Comparison of ENCODE assay signal across 12 cellular contexts in the genomic region with DNA sequence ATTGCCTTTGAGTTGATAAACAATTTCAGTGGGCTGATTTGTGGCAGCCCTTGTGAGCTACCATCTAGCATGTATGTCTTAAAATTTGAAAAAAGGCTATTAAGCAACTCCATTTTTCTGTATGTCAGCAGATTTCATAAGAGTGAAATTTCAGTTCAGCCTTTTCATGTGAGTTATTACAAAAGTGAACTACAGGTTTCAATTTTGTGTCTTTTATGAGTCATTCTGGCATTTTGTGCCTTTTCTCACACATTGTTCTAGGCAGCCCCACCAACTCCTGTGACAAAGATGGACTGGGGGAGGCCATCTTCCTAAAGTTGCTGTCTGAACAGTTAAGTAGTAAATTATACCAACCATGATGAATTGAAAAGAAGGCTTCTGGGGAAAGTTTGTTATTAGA. TPM values are rescaled to one million over a fixed set of nuclear protein-coding genes. Genes with fewer than 3 reads are reported as not detected.
DNase-seq lines count a peak whose midpoint lies in the region; ATAC-seq and TF ChIP-seq lines count a peak whose summit lies in the region.
"Had no signal": no experiment of that assay in that cellular context is flagged by ENCODE, and none has a peak within 500 bp of the region (broad histone marks: within the 10 kb centered on the region; RNA-seq: fewer than 3 reads in every experiment).

No MANE protein-coding gene starts in this region.

- H3K27me3 ChIP-seq in GM06990 (replicated peaks; ENCODE audit: control insufficient read depth, insufficient read depth, low read length) = no peaks in the 10 kb centered on the region
- no peaks in the 10 kb centered on the region for H3K27me3 ChIP-seq in PC-9 (ENCODE audit: insufficient read depth, low read depth)
- H3K27me3 ChIP-seq: MG63 had no signal

- H3K27ac ChIP-seq in PC-9 = 0 out of 2 replicates have a peak overlapping the region, but pooled peaks have one; percentile 5
- H3K27ac ChIP-seq: SK-N-MC had no signal

- no peaks in the 10 kb centered on the region for H3K9me2 ChIP-seq in PC-9 (ENCODE audit: insufficient read depth)

- no peak overlapping the region for H2AFZ ChIP-seq in PC-9

- peaks cover 86% of the 10 kb centered on the region for H3K79me2 ChIP-seq in PC-9 (ENCODE audit: low read depth)

- CTCF ChIA-PET in PC-9 (lab: Charles Lee) = interaction anchor here (0.6 kb wide), 2 partner anchors 87 to 95 kb away, joined by 3 read pairs; no protein-coding TSS in a partner anchor

- DNase-seq in GM06990 (ENCODE audit: extremely low read depth, insufficient read length) = peak; percentile 52
- no peak for DNase-seq in PC-9
- peak; percentile 69 for DNase-seq in fibroblast of villous mesenchyme (ENCODE audit: low read depth)
- DNase-seq in NCI-H1417 (lab: John Stamatoyannopoulos, UW) = no peak
- no peak for DNase-seq in foreskin melanocyte
- DNase-seq in NCI-H1694 treated with DMSO at 0.1 percent for 48 hours (lab: John Stamatoyannopoulos, UW) = no peak
- DNase-seq: GF-D8, MG63 had no signal

- peaks cover 70% of the 10 kb centered on the region for H4K20me1 ChIP-seq in PC-9 (ENCODE audit: insufficient read depth)

- no peak for TF ChIP-seq CTCF in GM06990 (IDR thresholded peaks at IDR 0.05; ENCODE audit: insufficient read depth, low read length, poor library complexity, severe bottlenecking)
- TF ChIP-seq CTCF in PC-9 (conservative IDR thresholded peaks at IDR 0.05) = no peak
- TF ChIP-seq CTCF in fibroblast of villous mesenchyme (IDR thresholded peaks at IDR 0.05; ENCODE audit: insufficient read depth, low read depth, low read length) = no peak

- H3F3A ChIP-seq in PC-9 (ENCODE audit: insufficient read depth, low read depth) = peaks cover 51% of the 10 kb centered on the region

- intact Hi-C loops in PC-9 (cut with micrococcal nuclease; ENCODE audit: unreplicated experiment) = loop anchor here (5.0 kb wide), 1 partner anchor 335 kb away; no protein-coding TSS in a partner anchor

- H3K4me3 ChIP-seq in GM06990 (replicated peaks; ENCODE audit: low read depth, low read length) (peak overlapping the region; percentile 22; the same call in 1 of the 2 replicates), PC-9 (no peak overlapping the region), fibroblast of villous mesenchyme (ENCODE audit: low read depth, low read length) (no peak overlapping the region)
- H3K4me3 ChIP-seq: MG63, SK-N-MC had no signal

- ATAC-seq in GM21723 (IDR thresholded peaks at IDR 0.05; ENCODE audit: unreplicated experiment) (peak; percentile 48), HG02970 (IDR thresholded peaks at IDR 0.05; ENCODE audit: low FRiP score, unreplicated experiment) (no peak)
- ATAC-seq: HCT116 had no signal

- H3K9me3 ChIP-seq in PC-9 (ENCODE audit: insufficient read depth, low read depth) = no peaks in the 10 kb centered on the region
- H3K9me3 ChIP-seq: MG63 had no signal

- peaks cover 4% of the 10 kb centered on the region for H3K36me3 ChIP-seq in GM06990 (ENCODE audit: control insufficient read depth, insufficient read depth, low read length)
- H3K36me3 ChIP-seq in PC-9 (ENCODE audit: low read depth) = 0 out of 2 replicates have a peak, but pooled peaks cover 8% of the 10 kb centered on the region

- no TSS peak for BruUV-seq in PC-9 (replicated peaks; lab: Mats Ljungman, UMichigan)

- POLR2A ChIA-PET in PC-9 (lab: Charles Lee; ENCODE audit: unreplicated experiment) = no interaction called here

- peaks cover 11% of the 10 kb centered on the region; the same call in 1 of the 2 replicates for H3K4me1 ChIP-seq in PC-9 (replicated peaks; ENCODE audit: insufficient read depth)

- no peak overlapping the region for H3K4me2 ChIP-seq in PC-9

RNA-seq across cellular contexts. Expression of a gene that starts 52.1 kb away (rescaled TPM):
- total RNA-seq in PC-9 (2021) (86.3 and 109 TPM in 2 replicates), fibroblast of villous mesenchyme (53.1 and 65.2 TPM in 2 replicates)

Comparison
In these comparisons a context has a peak if more than half of its experiments do, and no peak if none do; other contexts are left out.
1. DNase-seq: peak in GM06990 (single experiment) and fibroblast of villous mesenchyme (single experiment); none in PC-9 (0 of 2), NCI-H1417 (0 of 3), foreskin melanocyte (single experiment) and NCI-H1694 treated with DMSO at 0.1 percent for 48 hours (single experiment).